ENCODE assay signal across 11 cellular contexts in genomic region chr4:53695540-53696463, GRCh38.
DNase-seq lines count a peak whose midpoint lies in the region; ATAC-seq, FAIRE-seq and TF ChIP-seq lines count a peak whose summit lies in the region.
"Had no signal": no experiment of that assay in that cellular context is flagged by ENCODE, and none has a peak within 500 bp of the region (broad histone marks: within the 10 kb centered on the region; RNA-seq: fewer than 3 reads in every experiment).

No MANE protein-coding gene starts in this region.

- H2AFZ ChIP-seq in osteoblast (ENCODE audit: low read length) (peak overlapping the region; percentile 71), PC-3 (ENCODE audit: low read length) (no peak overlapping the region)
- H2AFZ ChIP-seq: GM23338 had no signal

- no peak overlapping the region for H3K9ac ChIP-seq in PC-3 (ENCODE audit: low read length)

- CTCF ChIA-PET in PC-3 (lab: Charles Lee) = no interaction called here

- H3K9me3 ChIP-seq in osteoblast (ENCODE audit: low read depth, low read length) = no peaks in the 10 kb centered on the region
- no peaks in the 10 kb centered on the region for H3K9me3 ChIP-seq in PC-3 (ENCODE audit: low read length)

- H3K27ac ChIP-seq in osteoblast (ENCODE audit: low read depth, low read length) (no peak overlapping the region), PC-3 (ENCODE audit: low read length) (no peak overlapping the region)

- intact Hi-C loops in PC-3 (cut with micrococcal nuclease) = no loop called here

- H3K36me3 ChIP-seq in osteoblast (ENCODE audit: insufficient read depth, low read length) (no peaks in the 10 kb centered on the region), PC-3 (ENCODE audit: low read depth, low read length) (no peaks in the 10 kb centered on the region)

- H3K4me2 ChIP-seq in osteoblast (ENCODE audit: insufficient read depth, low read length) (no peak overlapping the region), PC-3 (ENCODE audit: low read length) (no peak overlapping the region)
- H3K4me2 ChIP-seq: GM23338 had no signal

- no peak for TF ChIP-seq CTCF in osteoblast (IDR thresholded peaks at IDR 0.05; ENCODE audit: extremely low read depth, low read depth, low read length)
- no peak for TF ChIP-seq CTCF in PC-3 (conservative IDR thresholded peaks at IDR 0.05; ENCODE audit: low read depth, low read length)

- no peak for FAIRE-seq in RCC 7860 (lab: Jason Lieb, UNC)

- H3K4me1 ChIP-seq in osteoblast (ENCODE audit: insufficient read depth, low read length) (peaks cover 4% of the 10 kb centered on the region), PC-3 (ENCODE audit: insufficient read depth, low read length) (no peaks in the 10 kb centered on the region)

- DNase-seq in osteoblast (ENCODE audit: insufficient read length, low spot score, missing footprints) (no peak), KG1 (lab: John Stamatoyannopoulos, UW) (no peak), PC-3 (no peak), RCC 7860 (ENCODE audit: low spot score) (no peak), mucosa of gallbladder (ENCODE audit: low spot score) (no peak)
- DNase-seq: activated CD8-positive, alpha-beta memory T cell treated with anti-CD3 and anti-CD28 coated beads, Interleukin-2, amount 10 ng/mL, durations not matched to agents 7 days and 5 days; activated naive CD8-positive, alpha-beta T cell treated with anti-CD3 and anti-CD28 coated beads, Interleukin-2, amount 50 U/mL, for 24 hours had no signal

- H4K20me1 ChIP-seq in osteoblast (ENCODE audit: insufficient read depth, low read length) (no peaks in the 10 kb centered on the region), PC-3 (ENCODE audit: low read length) (no peaks in the 10 kb centered on the region)

- no TSS peak for BruUV-seq in PC-3 (replicated peaks; lab: Mats Ljungman, UMichigan)

- no peaks in the 10 kb centered on the region for H3K79me2 ChIP-seq in osteoblast (ENCODE audit: insufficient read depth, low read length)
- no peaks in the 10 kb centered on the region for H3K79me2 ChIP-seq in PC-3 (ENCODE audit: low read length)

- no peaks in the 10 kb centered on the region for H3K9me2 ChIP-seq in PC-3 (replicated peaks; ENCODE audit: low read length)

- no peaks in the 10 kb centered on the region for H3K27me3 ChIP-seq in osteoblast (ENCODE audit: insufficient read depth, low read length)
- H3K27me3 ChIP-seq in PC-3 (ENCODE audit: low read length) = no peaks in the 10 kb centered on the region

- TF ChIP-seq POLR2A in GM19099 (IDR thresholded peaks at IDR 0.05; ENCODE audit: extremely low read depth, insufficient read length, low read depth) = peak; percentile 54

- no peak overlapping the region for H3K4me3 ChIP-seq in osteoblast (ENCODE audit: insufficient read depth, low read length)
- H3K4me3 ChIP-seq in PC-3 (ENCODE audit: low read length) = no peak overlapping the region
- H3K4me3 ChIP-seq: GM23338 had no signal

- POLR2A ChIA-PET in PC-3 (lab: Charles Lee; ENCODE audit: unreplicated experiment) = interaction anchor here (0.7 kb wide), 1 partner anchor 1443 kb away, joined by 4 read pairs; no protein-coding TSS in a partner anchor

- no peaks in the 10 kb centered on the region for H3F3A ChIP-seq in PC-3 (ENCODE audit: low read length, unreplicated experiment)

- peak; percentile 91 for ATAC-seq in HG02588 (IDR thresholded peaks at IDR 0.05; ENCODE audit: unreplicated experiment)
- ATAC-seq in HG03571 (IDR thresholded peaks at IDR 0.05; ENCODE audit: unreplicated experiment) = peak; percentile 76
- ATAC-seq in PC-3 = no peak
- ATAC-seq: activated CD8-positive, alpha-beta memory T cell treated with anti-CD3 and anti-CD28 coated beads, Interleukin-2, amount 10 ng/mL, durations not matched to agents 7 days and 5 days; activated naive CD8-positive, alpha-beta T cell treated with anti-CD3 and anti-CD28 coated beads, Interleukin-2, amount 50 U/mL, for 24 hours; GM23338 had no signal
